17 cellular contexts compared by ENCODE assay signal in the genomic region with DNA sequence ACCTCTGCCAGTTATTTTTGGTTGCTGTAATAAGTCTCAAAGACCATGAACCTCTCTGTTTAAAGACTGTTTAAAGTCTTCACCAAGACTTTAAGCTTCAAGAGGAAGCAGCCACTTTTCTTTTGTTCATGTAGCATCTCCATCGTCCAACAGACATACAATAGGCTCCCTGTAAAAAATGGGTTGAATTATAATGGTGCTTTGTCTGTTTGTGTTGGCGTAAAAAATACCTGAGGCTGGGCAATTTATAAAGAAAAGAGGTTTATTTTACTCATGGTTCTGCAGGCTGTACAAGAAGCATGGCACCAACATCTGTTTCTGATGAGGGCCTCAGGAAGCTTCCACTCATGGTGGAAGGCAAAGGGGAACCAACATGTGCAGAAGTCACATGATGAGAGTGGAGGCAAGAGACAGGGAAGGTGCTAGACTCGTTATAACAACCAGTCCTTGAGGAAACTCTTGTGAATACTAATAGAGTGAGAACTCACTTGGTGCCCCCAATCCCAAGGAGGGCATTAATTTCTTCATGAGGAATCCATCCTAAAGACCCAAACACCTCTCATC.
"Had no signal": no experiment of that assay in that cellular context is flagged by ENCODE, and none has a peak within 500 bp of the region (broad histone marks: within the 10 kb centered on the region; RNA-seq: fewer than 3 reads in every experiment).

No MANE protein-coding gene starts in this region.

- H3K27me3 Mint-ChIP-seq: activated CD4-positive, alpha-beta memory T cell treated with anti-CD3 and anti-CD28 coated beads, Interleukin-2, amount 10 ng/mL, durations not matched to agents 7 days and 5 days; activated naive CD4-positive, alpha-beta T cell treated with anti-CD3 and anti-CD28 coated beads, Interleukin-2, amount 10 ng/mL, durations not matched to agents 7 days and 5 days; activated T-cell treated with anti-CD3 and anti-CD28 coated beads, Interleukin-2, amount 50 U/mL, for 24 hours; dendritic cell treated with granulocyte-macrophage colony-stimulating factor and Interleukin-4, amounts not matched to agents 40 ng/mL and 50 ng/mL, for 4 days; stimulated activated naive CD8-positive, alpha-beta T cell treated with anti-CD3 and anti-CD28 coated beads, Interleukin-15, amount 100 ng/mL, for 72 hours had no signal

- DNase-seq: activated CD4-positive, alpha-beta memory T cell treated with anti-CD3 and anti-CD28 coated beads, Interleukin-2, amount 10 ng/mL, durations not matched to agents 7 days and 5 days; activated CD4-positive, alpha-beta T cell treated with anti-CD3 and anti-CD28 coated beads for 4 hours; activated naive CD4-positive, alpha-beta T cell treated with anti-CD3 and anti-CD28 coated beads, Interleukin-2, amount 10 ng/mL, durations not matched to agents 7 days and 5 days; activated T-cell treated with anti-CD3 and anti-CD28 coated beads, Interleukin-2, amount 50 U/mL, for 24 hours; body of pancreas; effector memory CD4-positive, alpha-beta T cell; mesendoderm; right cardiac atrium; spleen; stimulated activated naive CD8-positive, alpha-beta T cell treated with anti-CD3 and anti-CD28 coated beads, Interleukin-15, amount 100 ng/mL, for 72 hours; T-helper 2 cell; testis had no signal

- H3K4me3 Mint-ChIP-seq: activated CD4-positive, alpha-beta memory T cell treated with anti-CD3 and anti-CD28 coated beads, Interleukin-2, amount 10 ng/mL, durations not matched to agents 7 days and 5 days; activated naive CD4-positive, alpha-beta T cell treated with anti-CD3 and anti-CD28 coated beads, Interleukin-2, amount 10 ng/mL, durations not matched to agents 7 days and 5 days; activated T-cell treated with anti-CD3 and anti-CD28 coated beads, Interleukin-2, amount 50 U/mL, for 24 hours; dendritic cell treated with granulocyte-macrophage colony-stimulating factor and Interleukin-4, amounts not matched to agents 40 ng/mL and 50 ng/mL, for 4 days; natural killer cell treated with Interleukin-12 subunit alpha and Interleukin-12 subunit beta and Interleukin-15 and Interleukin-18, amount 100 ng/mL, for 72 hours; stimulated activated naive CD8-positive, alpha-beta T cell treated with anti-CD3 and anti-CD28 coated beads, Interleukin-15, amount 100 ng/mL, for 72 hours had no signal

- H3K27ac Mint-ChIP-seq: activated CD4-positive, alpha-beta memory T cell treated with anti-CD3 and anti-CD28 coated beads, Interleukin-2, amount 10 ng/mL, durations not matched to agents 7 days and 5 days; activated naive CD4-positive, alpha-beta T cell treated with anti-CD3 and anti-CD28 coated beads, Interleukin-2, amount 10 ng/mL, durations not matched to agents 7 days and 5 days; activated T-cell treated with anti-CD3 and anti-CD28 coated beads, Interleukin-2, amount 50 U/mL, for 24 hours; dendritic cell treated with granulocyte-macrophage colony-stimulating factor and Interleukin-4, amounts not matched to agents 40 ng/mL and 50 ng/mL, for 4 days; natural killer cell treated with Interleukin-12 subunit alpha and Interleukin-12 subunit beta and Interleukin-15 and Interleukin-18, amount 100 ng/mL, for 72 hours; stimulated activated naive CD8-positive, alpha-beta T cell treated with anti-CD3 and anti-CD28 coated beads, Interleukin-15, amount 100 ng/mL, for 72 hours had no signal

- H3K9me3 Mint-ChIP-seq: stimulated activated naive CD8-positive, alpha-beta T cell treated with anti-CD3 and anti-CD28 coated beads, Interleukin-15, amount 100 ng/mL, for 72 hours had no signal

- H3K27ac ChIP-seq: body of pancreas, gastroesophageal sphincter, prostate gland, spleen, testis had no signal

- H3K4me3 ChIP-seq: body of pancreas, gastroesophageal sphincter, prostate gland, spleen, testis had no signal

- H3K4me1 ChIP-seq: body of pancreas, gastroesophageal sphincter, prostate gland, spleen, testis had no signal

- H3K36me3 ChIP-seq: gastroesophageal sphincter, prostate gland, spleen had no signal

- H3K27me3 ChIP-seq: body of pancreas, gastroesophageal sphincter, spleen, testis had no signal

- ATAC-seq: body of pancreas; gastroesophageal sphincter; left lobe of liver; natural killer cell treated with Interleukin-12 subunit alpha and Interleukin-12 subunit beta and Interleukin-15 and Interleukin-18, amount 100 ng/mL, for 72 hours; right cardiac atrium; stimulated activated naive CD8-positive, alpha-beta T cell treated with anti-CD3 and anti-CD28 coated beads, Interleukin-15, amount 100 ng/mL, for 72 hours had no signal

- H3K4me1 Mint-ChIP-seq: activated CD4-positive, alpha-beta memory T cell treated with anti-CD3 and anti-CD28 coated beads, Interleukin-2, amount 10 ng/mL, durations not matched to agents 7 days and 5 days; activated naive CD4-positive, alpha-beta T cell treated with anti-CD3 and anti-CD28 coated beads, Interleukin-2, amount 10 ng/mL, durations not matched to agents 7 days and 5 days; stimulated activated naive CD8-positive, alpha-beta T cell treated with anti-CD3 and anti-CD28 coated beads, Interleukin-15, amount 100 ng/mL, for 72 hours had no signal

- H3K9me3 ChIP-seq: prostate gland, testis had no signal

- H3K36me3 Mint-ChIP-seq: activated naive CD4-positive, alpha-beta T cell treated with anti-CD3 and anti-CD28 coated beads, Interleukin-2, amount 10 ng/mL, durations not matched to agents 7 days and 5 days had no signal
